ENCODE assay signal across 8 cellular contexts in the genomic region with DNA sequence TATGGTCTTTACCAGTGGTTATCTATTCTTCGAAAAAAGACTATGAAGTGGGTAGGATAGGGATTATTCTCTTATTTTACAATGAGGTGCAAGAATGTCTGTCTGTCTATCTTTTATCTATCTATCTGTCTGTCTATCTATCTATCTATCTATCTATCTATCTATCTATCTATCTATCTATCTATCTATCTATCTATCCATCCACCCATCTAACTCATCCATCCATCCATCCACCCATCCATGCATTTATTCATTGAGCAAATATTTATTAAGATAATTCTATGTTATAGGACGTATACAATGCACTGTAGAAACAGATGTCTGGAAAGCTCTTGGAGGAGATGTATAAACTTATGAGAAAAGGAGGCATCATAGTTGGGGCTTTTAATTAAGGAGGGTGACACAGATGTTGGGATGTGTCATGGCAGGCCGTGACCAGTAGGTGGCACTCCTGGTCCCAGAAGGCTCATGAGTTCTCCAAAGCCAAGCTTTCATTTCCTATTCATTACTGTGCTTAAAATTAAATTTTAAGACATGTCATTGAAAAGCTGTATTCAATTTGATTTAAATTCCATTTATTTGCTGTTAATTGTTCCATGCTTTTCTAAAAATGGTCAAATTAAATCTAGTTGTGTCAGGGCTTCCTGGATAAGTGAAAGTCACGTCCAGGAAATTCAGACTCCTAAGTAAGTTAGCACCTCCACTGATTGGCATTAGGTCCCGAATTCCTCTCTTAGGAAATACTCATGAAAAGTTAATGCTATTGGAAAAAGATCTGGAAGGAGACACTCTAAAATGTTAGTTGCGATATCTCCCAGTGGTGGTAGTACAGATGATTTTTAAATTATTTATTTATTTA. TPM values are rescaled to one million over a fixed set of nuclear protein-coding genes. Genes with fewer than 3 reads are reported as not detected.
DNase-seq lines count a peak whose midpoint lies in the region; ATAC-seq and TF ChIP-seq lines count a peak whose summit lies in the region.
"Had no signal": no experiment of that assay in that cellular context is flagged by ENCODE, and none has a peak within 500 bp of the region (broad histone marks: within the 10 kb centered on the region; RNA-seq: fewer than 3 reads in every experiment).

No MANE protein-coding gene starts in this region.

- TF ChIP-seq CTCF in GM12865 (IDR thresholded peaks at IDR 0.05; ENCODE audit: insufficient read depth, low read depth, low read length, missing control alignments) (peak; percentile 94), mucosa of descending colon (IDR thresholded peaks at IDR 0.05) (peak; percentile 94)

- H3K4me3 ChIP-seq in GM12865 (ENCODE audit: low read depth, low read length) (no peak overlapping the region), mucosa of descending colon (no peak overlapping the region)

- CTCF ChIA-PET in activated CD8-positive, alpha-beta T cell treated with anti-CD3 and anti-CD28 coated beads, Interleukin-2, amount 10 ng/mL, durations not matched to agents 7 days and 5 days (lab: Charles Lee) = interaction anchor here (0.6 to 2.7 kb wide), 18 partner anchors 8 to 297 kb away, joined by 3 to 16 read pairs (median 4); partner anchors contain the start of gene E2F8

- no peaks in the 10 kb centered on the region for H3K36me3 ChIP-seq in mucosa of descending colon (ENCODE audit: low read depth)

- intact Hi-C loops in mucosa of descending colon (cut with DNase I, micrococcal nuclease) = loop anchor here (5.0 to 10.0 kb wide), 2 partner anchors 288 to 295 kb away; no protein-coding TSS in a partner anchor

- no peaks in the 10 kb centered on the region for H3K4me1 ChIP-seq in mucosa of descending colon (ENCODE audit: low read depth)

- no peaks in the 10 kb centered on the region for H3K9me3 ChIP-seq in mucosa of descending colon

- peaks cover 14% of the 10 kb centered on the region for H3K27me3 Mint-ChIP-seq in activated CD8-positive, alpha-beta T cell treated with anti-CD3 and anti-CD28 coated beads, Interleukin-2, amount 10 ng/mL, durations not matched to agents 7 days and 5 days (ENCODE audit: low read depth)
- peaks cover 0 to 9% of the 10 kb centered on the region in 2 donors for H3K27me3 Mint-ChIP-seq in effector memory CD8-positive, alpha-beta T cell

- H3K27ac Mint-ChIP-seq in activated CD8-positive, alpha-beta T cell treated with anti-CD3 and anti-CD28 coated beads, Interleukin-2, amount 10 ng/mL, durations not matched to agents 7 days and 5 days = no peak overlapping the region
- H3K27ac Mint-ChIP-seq in effector memory CD8-positive, alpha-beta T cell = no peak overlapping the region

- no peaks in the 10 kb centered on the region for H3K4me1 Mint-ChIP-seq in activated CD8-positive, alpha-beta T cell treated with anti-CD3 and anti-CD28 coated beads, Interleukin-2, amount 10 ng/mL, durations not matched to agents 7 days and 5 days (ENCODE audit: low read depth)
- no peaks in the 10 kb centered on the region for H3K4me1 Mint-ChIP-seq in effector memory CD8-positive, alpha-beta T cell (ENCODE audit: low read depth in 2 of 2)

- POLR2A ChIA-PET in activated CD8-positive, alpha-beta T cell treated with anti-CD3 and anti-CD28 coated beads, Interleukin-2, amount 10 ng/mL, durations not matched to agents 7 days and 5 days (lab: Charles Lee) = no interaction called here

- no peaks in the 10 kb centered on the region for H3K9me3 Mint-ChIP-seq in activated CD8-positive, alpha-beta T cell treated with anti-CD3 and anti-CD28 coated beads, Interleukin-2, amount 10 ng/mL, durations not matched to agents 7 days and 5 days (ENCODE audit: insufficient read depth)
- no peaks in the 10 kb centered on the region for H3K9me3 Mint-ChIP-seq in effector memory CD8-positive, alpha-beta T cell

- DNase-seq in GM12865 (ENCODE audit: low read depth) (peak; percentile 71), NCI-H446 treated with DMSO at 0.1 percent for 48 hours (lab: John Stamatoyannopoulos, UW) (peak; percentile 15), mucosa of descending colon (peak; percentile 62 to 86 (median 79))
- DNase-seq in activated CD8-positive, alpha-beta T cell treated with anti-CD3 and anti-CD28 coated beads, Interleukin-2, amount 10 ng/mL, durations not matched to agents 7 days and 5 days = peak; percentile 77
- peak; percentile 64 to 72 (median 65) for DNase-seq in effector memory CD8-positive, alpha-beta T cell
- peak; percentile 84 for DNase-seq in stimulated activated CD8-positive, alpha-beta memory T cell treated with anti-CD3 and anti-CD28 coated beads, Interleukin-4, amount 100 ng/mL, for 48 hours

- no peak overlapping the region for H3K4me3 Mint-ChIP-seq in activated CD8-positive, alpha-beta T cell treated with anti-CD3 and anti-CD28 coated beads, Interleukin-2, amount 10 ng/mL, durations not matched to agents 7 days and 5 days
- H3K4me3 Mint-ChIP-seq in effector memory CD8-positive, alpha-beta T cell = no peak overlapping the region

- H3K36me3 Mint-ChIP-seq in activated CD8-positive, alpha-beta T cell treated with anti-CD3 and anti-CD28 coated beads, Interleukin-2, amount 10 ng/mL, durations not matched to agents 7 days and 5 days (ENCODE audit: low read depth) = no peaks in the 10 kb centered on the region
- H3K36me3 Mint-ChIP-seq in effector memory CD8-positive, alpha-beta T cell (ENCODE audit: insufficient read depth) = no peaks in the 10 kb centered on the region

- ATAC-seq in HG02623 (IDR thresholded peaks at IDR 0.05; ENCODE audit: unreplicated experiment) (peak; percentile 88), mucosa of descending colon (peak; percentile 92)
- no peak for ATAC-seq in activated CD8-positive, alpha-beta T cell treated with anti-CD3 and anti-CD28 coated beads, Interleukin-2, amount 10 ng/mL, durations not matched to agents 7 days and 5 days
- peak; percentile 88 for ATAC-seq in effector memory CD8-positive, alpha-beta T cell (replicated peaks)

RNA-seq across cellular contexts. Expression of gene E2F8, which starts 19.0 kb away (rescaled TPM):
- total RNA-seq in activated CD8-positive, alpha-beta T cell treated with anti-CD3 and anti-CD28 coated beads, Interleukin-2, amount 10 ng/mL, durations not matched to agents 7 days and 5 days = 10 to 100 TPM; 44.4 to 46.5 TPM
- 10 to 100 TPM in 1 of 3 donors, 1 to 10 TPM in 2; 1.7 to 10.4 (median 5.1) TPM for total RNA-seq in mucosa of descending colon

RNA-seq across cellular contexts. Expression of gene CSRP3, which starts 57.9 kb away (rescaled TPM):
- not detected for total RNA-seq in activated CD8-positive, alpha-beta T cell treated with anti-CD3 and anti-CD28 coated beads, Interleukin-2, amount 10 ng/mL, durations not matched to agents 7 days and 5 days
- under 1 TPM in 1 of 3 donors, not detected in 2; 0.94 TPM for total RNA-seq in mucosa of descending colon
- total RNA-seq: pulmonary artery endothelial cell had no signal

Comparison
In these comparisons a context has a peak if more than half of its experiments do, and no peak if none do; other contexts are left out.
1. DNase-seq: peak in every context shown above with its lines; median percentile 84 in stimulated activated CD8-positive, alpha-beta memory T cell treated with anti-CD3 and anti-CD28 coated beads, Interleukin-4, amount 100 ng/mL, for 48 hours; 79 in mucosa of descending colon; 77 in activated CD8-positive, alpha-beta T cell treated with anti-CD3 and anti-CD28 coated beads, Interleukin-2, amount 10 ng/mL, durations not matched to agents 7 days and 5 days; 71 in GM12865; 65 in effector memory CD8-positive, alpha-beta T cell; 15 in NCI-H446 treated with DMSO at 0.1 percent for 48 hours.